In genomic region chr5:23893561-23893960, GRCh38 we compare ENCODE assay signal across 26 cellular contexts.
"Had no signal": no experiment of that assay in that cellular context is flagged by ENCODE, and none has a peak within 500 bp of the region (broad histone marks: within the 10 kb centered on the region; RNA-seq: fewer than 3 reads in every experiment).

No MANE protein-coding gene starts in this region.

- H3K36me3 ChIP-seq: lower lobe of right lung, spleen, thoracic aorta, tibial nerve, upper lobe of left lung had no signal

- DNase-seq: cortex of kidney; effector memory CD8-positive, alpha-beta T cell; hypothalamus; immature natural killer cell; islet precursor cell; kidney glomerular epithelial cell; left colon; left ventricle myocardium superior; lower lobe of right lung; naive thymus-derived CD8-positive, alpha-beta T cell; nephron progenitor cell; nucleus accumbens; posterior cingulate gyrus; psoas muscle; right cardiac atrium; spleen; stimulated activated CD4-positive, alpha-beta T cell treated with anti-CD3 and anti-CD28 coated beads, Interleukin-4, amount 100 ng/mL, for 4 hours; stimulated activated naive CD8-positive, alpha-beta T cell treated with anti-CD3 and anti-CD28 coated beads, Interleukin-15, Interleukin-2, amounts not matched to agents 100 U/mL and 50 U/mL, for 24 hours; upper lobe of left lung had no signal

- H3K9me3 ChIP-seq: lower lobe of right lung, psoas muscle, thoracic aorta had no signal

- H3K27me3 ChIP-seq: spleen, tibial nerve, upper lobe of left lung had no signal

- H3K4me1 ChIP-seq: lower lobe of right lung, psoas muscle, spleen, tibial nerve, upper lobe of left lung had no signal

- H3K27ac ChIP-seq: lower lobe of right lung, psoas muscle, skin epidermis, spleen, thoracic aorta, tibial nerve, upper lobe of left lung had no signal

- ATAC-seq: effector memory CD8-positive, alpha-beta T cell; left colon; left ventricle myocardium superior; lower lobe of right lung; naive thymus-derived CD8-positive, alpha-beta T cell; psoas muscle; right cardiac atrium; stimulated activated memory B cell treated with anti-CD40 and anti-IgM and Interleukin-4, amounts not matched to agents 10 μg/mL and 1 μg/mL and 100 μg/mL, for 72 hours; stimulated activated naive CD8-positive, alpha-beta T cell treated with anti-CD3 and anti-CD28 coated beads, Interleukin-15, Interleukin-2, amounts not matched to agents 100 U/mL and 50 U/mL, for 24 hours had no signal

- H3K4me3 ChIP-seq: lower lobe of right lung, psoas muscle, skin epidermis, spleen, thoracic aorta, tibial nerve, upper lobe of left lung had no signal

- FAIRE-seq: endometrium, frontal cortex, urothelium cell line had no signal
